ENCODE assay signal across 11 cellular contexts in the genomic region with DNA sequence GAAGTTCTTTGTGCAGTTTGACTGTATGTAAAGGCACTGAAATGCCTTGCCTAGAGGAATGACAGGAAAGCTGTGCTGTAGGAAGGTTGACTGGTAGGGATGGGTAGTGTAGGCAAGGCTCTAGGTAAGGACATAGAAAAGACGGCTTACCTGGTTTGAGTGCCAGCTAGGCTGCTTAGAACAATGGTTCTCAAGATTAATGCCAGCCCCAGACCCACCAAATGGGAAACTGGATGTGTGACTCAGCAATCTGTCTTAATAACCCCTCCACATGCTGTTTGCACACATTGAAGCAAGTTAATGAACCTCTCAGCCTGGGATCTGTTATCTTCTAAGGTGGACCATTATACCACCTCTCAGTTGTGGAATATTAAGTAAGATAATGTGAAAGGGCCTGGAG. TPM values are rescaled to one million over a fixed set of nuclear protein-coding genes. Genes with fewer than 3 reads are reported as not detected.
DNase-seq lines count a peak whose midpoint lies in the region; ATAC-seq, FAIRE-seq and TF ChIP-seq lines count a peak whose summit lies in the region.
"Had no signal": no experiment of that assay in that cellular context is flagged by ENCODE, and none has a peak within 500 bp of the region (broad histone marks: within the 10 kb centered on the region; RNA-seq: fewer than 3 reads in every experiment).

No MANE protein-coding gene starts in this region.

- H2BK120ac ChIP-seq in mesendoderm (ENCODE audit: low read depth, low read length) = no peak overlapping the region

- TF ChIP-seq CTCF in GM20000 (IDR thresholded peaks at IDR 0.05; ENCODE audit: extremely low read depth, missing control alignments) = no peak

- no peak overlapping the region for H3K18ac ChIP-seq in mesendoderm (ENCODE audit: low read length)

- H3K27ac ChIP-seq in BLaER1 treated with 17β-estradiol and CSF1 and Interleukin-3, amounts not matched to agents 10 nM and 100 nM = peak overlapping the region in 8 of 11 experiments; percentile 21 to 98 (median 64); a peak in 14 of 22 replicates
- H3K27ac ChIP-seq in GM23248 = peak overlapping the region; percentile 7; the same call in 1 of the 2 replicates
- no peak overlapping the region for H3K27ac ChIP-seq in mesendoderm (ENCODE audit: low read depth, low read length)
- H3K27ac ChIP-seq: colonic mucosa had no signal

- no peak overlapping the region for H2AFZ ChIP-seq in GM23248

- peak overlapping the region; percentile 88 to 99 (median 96) for H3K9ac ChIP-seq in BLaER1 treated with 17β-estradiol and CSF1 and Interleukin-3, amounts not matched to agents 10 nM and 100 nM
- H3K9ac ChIP-seq in GM23248 (peak overlapping the region; percentile 46), mesendoderm (ENCODE audit: low read length) (peak overlapping the region; percentile 90)

- H3K9me3 Mint-ChIP-seq in activated T-helper 1 cell treated with anti-CD3 and anti-CD28 coated beads, Interleukin-12 subunit alpha, Interleukin-12 subunit beta, Interleukin-2, Interleukin-4 antibody, amounts not matched to agents 30 ng/mL and 10 ng/mL and 1 ng/mL, durations not matched to agents 14 hours and 24 hours and 36 hours = no peaks in the 10 kb centered on the region

- no peak overlapping the region for H3K23ac ChIP-seq in mesendoderm (ENCODE audit: low read length)

- H3K36me3 ChIP-seq in BLaER1 treated with 17β-estradiol and CSF1 and Interleukin-3, amounts not matched to agents 10 nM and 100 nM = peaks cover 76 to 81% (median 79%) of the 10 kb centered on the region in 11 experiments
- H3K36me3 ChIP-seq in GM23248 (ENCODE audit: low read depth) (peaks cover 68% of the 10 kb centered on the region), mesendoderm (ENCODE audit: control insufficient read depth, insufficient read depth, low read length) (peaks cover 38% of the 10 kb centered on the region)

- FAIRE-seq in GM19239 (lab: Jason Lieb, UNC) = no peak

- no peaks in the 10 kb centered on the region for H3K9me2 ChIP-seq in GM23248 (ENCODE audit: insufficient read depth)

- H2AK5ac ChIP-seq in mesendoderm (ENCODE audit: low read length) = no peak overlapping the region

- H3K4me1 Mint-ChIP-seq in activated T-helper 1 cell treated with anti-CD3 and anti-CD28 coated beads, Interleukin-12 subunit alpha, Interleukin-12 subunit beta, Interleukin-2, Interleukin-4 antibody, amounts not matched to agents 30 ng/mL and 10 ng/mL and 1 ng/mL, durations not matched to agents 14 hours and 24 hours and 36 hours (ENCODE audit: low read depth) = peaks cover 65% of the 10 kb centered on the region

- no peak overlapping the region for H4K8ac ChIP-seq in mesendoderm (ENCODE audit: low read depth, low read length)

- no peaks in the 10 kb centered on the region for H3K27me3 Mint-ChIP-seq in activated T-helper 1 cell treated with anti-CD3 and anti-CD28 coated beads, Interleukin-12 subunit alpha, Interleukin-12 subunit beta, Interleukin-2, Interleukin-4 antibody, amounts not matched to agents 30 ng/mL and 10 ng/mL and 1 ng/mL, durations not matched to agents 14 hours and 24 hours and 36 hours (ENCODE audit: insufficient read depth)

- peak overlapping the region; percentile 60 for H3K56ac ChIP-seq in mesendoderm (ENCODE audit: low read length)

- H3K9me3 ChIP-seq in BLaER1 treated with 17β-estradiol and CSF1 and Interleukin-3, amounts not matched to agents 10 nM and 100 nM (replicated peaks in 1 of 11) = no peaks in the 10 kb centered on the region
- no peaks in the 10 kb centered on the region for H3K9me3 ChIP-seq in GM23248 (ENCODE audit: low read depth)
- H3K9me3 ChIP-seq: colonic mucosa, heart right ventricle had no signal

- ATAC-seq in HG03520 (IDR thresholded peaks at IDR 0.05; ENCODE audit: unreplicated experiment) (no peak), HG02852 (IDR thresholded peaks at IDR 0.05; ENCODE audit: unreplicated experiment) (no peak)
- ATAC-seq: heart right ventricle had no signal

- peak overlapping the region; percentile 99 for H3K4me3 Mint-ChIP-seq in activated T-helper 1 cell treated with anti-CD3 and anti-CD28 coated beads, Interleukin-12 subunit alpha, Interleukin-12 subunit beta, Interleukin-2, Interleukin-4 antibody, amounts not matched to agents 30 ng/mL and 10 ng/mL and 1 ng/mL, durations not matched to agents 14 hours and 24 hours and 36 hours

- H3K4ac ChIP-seq in mesendoderm (ENCODE audit: low read depth, low read length) = no peak overlapping the region

- 45 to 47% methylated on average over 1 of the region's 1 CpG for WGBS in GM23248 (ENCODE audit: low coverage in 1 of 2, low lambda C conversion rate in 2 of 2, missing lambda C conversion rate in 2 of 2), 2 experiments
- WGBS in mesendoderm (ENCODE audit: extremely low coverage, insufficient coverage, low lambda C conversion rate) = no CpG with 5 or more reads among the region's 1 CpG

- no peak overlapping the region for H4K5ac ChIP-seq in mesendoderm (ENCODE audit: low read length)

- no peak overlapping the region for H2BK15ac ChIP-seq in mesendoderm (replicated peaks; ENCODE audit: low read depth)

- peak overlapping the region; percentile 68 for H3K27ac Mint-ChIP-seq in activated T-helper 1 cell treated with anti-CD3 and anti-CD28 coated beads, Interleukin-12 subunit alpha, Interleukin-12 subunit beta, Interleukin-2, Interleukin-4 antibody, amounts not matched to agents 30 ng/mL and 10 ng/mL and 1 ng/mL, durations not matched to agents 14 hours and 24 hours and 36 hours

- peaks cover 76% of the 10 kb centered on the region for H3K36me3 Mint-ChIP-seq in activated T-helper 1 cell treated with anti-CD3 and anti-CD28 coated beads, Interleukin-12 subunit alpha, Interleukin-12 subunit beta, Interleukin-2, Interleukin-4 antibody, amounts not matched to agents 30 ng/mL and 10 ng/mL and 1 ng/mL, durations not matched to agents 14 hours and 24 hours and 36 hours (ENCODE audit: low read depth)

- H3F3A ChIP-seq in GM23248 (ENCODE audit: insufficient read depth) = peaks cover 70% of the 10 kb centered on the region

- in situ Hi-C loops in GM23248 (cut with MboI) = no loop called here

- peak overlapping the region in 9 of 10 experiments; percentile 83 to 94 (median 86); a peak in 11 of 20 replicates for H3K4me3 ChIP-seq in BLaER1 treated with 17β-estradiol and CSF1 and Interleukin-3, amounts not matched to agents 10 nM and 100 nM
- H3K4me3 ChIP-seq in GM23248 (no peak overlapping the region), mesendoderm (ENCODE audit: low read length) (no peak overlapping the region)
- H3K4me3 ChIP-seq: colonic mucosa, heart right ventricle had no signal

- H3K79me2 ChIP-seq in GM23248 (ENCODE audit: insufficient read depth) (peaks cover 82% of the 10 kb centered on the region), mesendoderm (ENCODE audit: control insufficient read depth, insufficient read depth, low read length) (peaks cover 63% of the 10 kb centered on the region)

- DNase-seq in GM23248 = peak; percentile 17
- no peak for DNase-seq in activated T-helper 1 cell treated with anti-CD3 and anti-CD28 coated beads, Interleukin-12 subunit alpha, Interleukin-12 subunit beta, Interleukin-2, Interleukin-4 antibody, amounts not matched to agents 30 ng/mL and 10 ng/mL and 1 ng/mL, durations not matched to agents 14 hours and 24 hours and 36 hours (ENCODE audit: low spot score)
- DNase-seq in mesendoderm = no peak
- DNase-seq in GM19239 (ENCODE audit: insufficient read length, low spot score) = no peak
- no peak for DNase-seq in GM20000 (ENCODE audit: low spot score)
- DNase-seq: colonic mucosa, heart right ventricle, NCI-H1694 treated with DMSO at 0.1 percent for 48 hours had no signal

- peaks cover 48 to 59% (median 55%) of the 10 kb centered on the region in 10 experiments for H3K4me1 ChIP-seq in BLaER1 treated with 17β-estradiol and CSF1 and Interleukin-3, amounts not matched to agents 10 nM and 100 nM
- peaks cover 33% of the 10 kb centered on the region for H3K4me1 ChIP-seq in GM23248 (ENCODE audit: insufficient read depth)
- peaks cover 9% of the 10 kb centered on the region for H3K4me1 ChIP-seq in mesendoderm (ENCODE audit: control insufficient read depth, low read depth, low read length)

- intact Hi-C loops in activated T-helper 1 cell treated with anti-CD3 and anti-CD28 coated beads, Interleukin-12 subunit alpha, Interleukin-12 subunit beta, Interleukin-2, Interleukin-4 antibody, amounts not matched to agents 30 ng/mL and 10 ng/mL and 1 ng/mL, durations not matched to agents 14 hours and 24 hours and 36 hours (cut with micrococcal nuclease) = no loop called here

- no peak overlapping the region for H2BK5ac ChIP-seq in mesendoderm (ENCODE audit: low read length)

- peaks cover 24% of the 10 kb centered on the region for H3K79me1 ChIP-seq in mesendoderm (ENCODE audit: low read length)

- peaks cover 79 to 86% (median 83%) of the 10 kb centered on the region in 11 experiments for H4K20me1 ChIP-seq in BLaER1 treated with 17β-estradiol and CSF1 and Interleukin-3, amounts not matched to agents 10 nM and 100 nM
- peaks cover 24% of the 10 kb centered on the region for H4K20me1 ChIP-seq in GM23248 (ENCODE audit: insufficient read depth)

- no peaks in the 10 kb centered on the region for H3K27me3 ChIP-seq in BLaER1 treated with 17β-estradiol and CSF1 and Interleukin-3, amounts not matched to agents 10 nM and 100 nM
- H3K27me3 ChIP-seq in GM23248 (replicated peaks; ENCODE audit: insufficient read depth) (no peaks in the 10 kb centered on the region), mesendoderm (ENCODE audit: insufficient read depth, low read length, poor library complexity) (no peaks in the 10 kb centered on the region)
- H3K27me3 ChIP-seq: colonic mucosa, heart right ventricle had no signal

- H3K4me2 ChIP-seq in BLaER1 treated with 17β-estradiol and CSF1 and Interleukin-3, amounts not matched to agents 10 nM and 100 nM = peak overlapping the region; percentile 87 to 98 (median 97)
- H3K4me2 ChIP-seq in GM23248 (ENCODE audit: unreplicated experiment) (peak overlapping the region; percentile 98), mesendoderm (ENCODE audit: low read length) (peak overlapping the region; percentile 36)

RNA-seq across cellular contexts. Expression of a gene that starts 3.7 kb away (rescaled TPM):
- total RNA-seq in GM23248 (2014; rRNA removed; shearing (Covaris generic)) = 915 and 1,048 TPM in 2 replicates
- 896 and 915 TPM in 2 replicates for polyA plus RNA-seq in GM23248 (2016; fragmentation: Nextera tagmentation; extraction: Ambion mirVana)
- total RNA-seq in activated T-helper 1 cell treated with anti-CD3 and anti-CD28 coated beads, Interleukin-12 subunit alpha, Interleukin-12 subunit beta, Interleukin-2, Interleukin-4 antibody, amounts not matched to agents 30 ng/mL and 10 ng/mL and 1 ng/mL, durations not matched to agents 14 hours and 24 hours and 36 hours = 2,822 and 2,924 TPM in 2 replicates
- 6,635 TPM for polyA plus RNA-seq in mesendoderm (2013, experiment 1 of 2)
- polyA plus RNA-seq in mesendoderm (2013, experiment 2 of 2) = 6,755 TPM

RNA-seq across cellular contexts. Expression of a gene that starts 30.0 kb away (rescaled TPM):
- total RNA-seq in GM23248 (2014; rRNA removed; shearing (Covaris generic)) = 10.5 and 13.0 TPM in 2 replicates
- polyA plus RNA-seq in GM23248 (2016; fragmentation: Nextera tagmentation; extraction: Ambion mirVana) = 5.7 and 6.3 TPM in 2 replicates
- total RNA-seq in activated T-helper 1 cell treated with anti-CD3 and anti-CD28 coated beads, Interleukin-12 subunit alpha, Interleukin-12 subunit beta, Interleukin-2, Interleukin-4 antibody, amounts not matched to agents 30 ng/mL and 10 ng/mL and 1 ng/mL, durations not matched to agents 14 hours and 24 hours and 36 hours = 2.5 and 2.8 TPM in 2 replicates
- 0.13 TPM for polyA plus RNA-seq in mesendoderm (2013, experiment 1 of 2)
- polyA plus RNA-seq in mesendoderm (2013, experiment 2 of 2) = 0.22 TPM

RNA-seq across cellular contexts. Expression of a gene that starts 51.6 kb away (rescaled TPM):
- 2.1 and 3.1 TPM in 2 replicates for total RNA-seq in GM23248 (2014; rRNA removed; shearing (Covaris generic))
- polyA plus RNA-seq in GM23248 (2016; fragmentation: Nextera tagmentation; extraction: Ambion mirVana) = 2.0 and 2.2 TPM in 2 replicates
- 15.3 and 16.0 TPM in 2 replicates for total RNA-seq in activated T-helper 1 cell treated with anti-CD3 and anti-CD28 coated beads, Interleukin-12 subunit alpha, Interleukin-12 subunit beta, Interleukin-2, Interleukin-4 antibody, amounts not matched to agents 30 ng/mL and 10 ng/mL and 1 ng/mL, durations not matched to agents 14 hours and 24 hours and 36 hours
- 42.6 TPM for polyA plus RNA-seq in mesendoderm (2013, experiment 1 of 2)
- polyA plus RNA-seq in mesendoderm (2013, experiment 2 of 2) = 43.2 TPM

Comparison
In these comparisons a context has a peak if more than half of its experiments do, and no peak if none do; other contexts are left out.
1. H3K4me2 ChIP-seq: peak in every context shown above with its lines; median percentile 98 in GM23248; 97 in BLaER1 treated with 17β-estradiol and CSF1 and Interleukin-3, amounts not matched to agents 10 nM and 100 nM; 36 in mesendoderm.
2. H3K4me3 ChIP-seq: peak in BLaER1 treated with 17β-estradiol and CSF1 and Interleukin-3, amounts not matched to agents 10 nM and 100 nM (9 of 10); none in GM23248 (single experiment) and mesendoderm (single experiment).
3. H3K9ac ChIP-seq: peak in every context shown above with its lines; median percentile 96 in BLaER1 treated with 17β-estradiol and CSF1 and Interleukin-3, amounts not matched to agents 10 nM and 100 nM; 90 in mesendoderm; 46 in GM23248.